In the genomic region with DNA sequence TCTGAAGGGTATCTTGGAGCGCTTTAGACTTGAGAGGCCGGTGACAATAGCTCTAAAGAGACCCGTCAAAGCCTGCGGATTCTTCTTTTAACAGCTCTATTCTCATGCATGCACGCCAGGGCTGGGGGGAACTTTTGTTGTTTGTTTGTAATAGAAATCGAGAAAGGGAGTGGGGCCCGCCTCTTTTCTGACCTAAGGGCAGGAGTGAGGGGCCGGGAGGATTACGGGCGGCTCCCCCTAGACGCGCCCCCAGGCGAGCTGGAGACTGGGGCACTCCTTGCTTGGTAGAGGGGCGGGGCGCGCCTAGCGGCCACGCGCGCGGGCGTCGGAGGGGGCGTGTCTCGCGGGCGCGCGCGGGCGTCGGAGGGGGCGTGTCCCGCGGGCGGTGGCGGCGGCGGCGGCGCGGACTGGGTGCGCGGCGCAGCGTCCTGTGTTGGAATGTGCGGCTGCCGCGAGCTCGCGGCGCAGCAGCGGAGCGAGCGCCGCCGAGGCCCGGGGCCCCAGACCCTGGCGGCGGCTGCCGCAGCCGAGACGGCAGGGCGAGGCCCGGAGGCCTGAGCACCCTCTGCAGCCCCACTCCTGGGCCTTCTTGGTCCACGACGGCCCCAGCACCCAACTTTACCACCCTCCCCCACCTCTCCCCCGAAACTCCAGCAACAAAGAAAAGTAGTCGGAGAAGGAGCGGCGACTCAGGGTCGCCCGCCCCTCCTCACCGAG, we compare ENCODE assay signal across 8 cellular contexts. TPM values are rescaled to one million over a fixed set of nuclear protein-coding genes. Genes with fewer than 3 reads are reported as not detected.
DNase-seq lines count a peak whose midpoint lies in the region; ATAC-seq and TF ChIP-seq lines count a peak whose summit lies in the region.

REST (plus strand) TSS at position 412 of the 717 bp plus-strand sequence. CDS start 2,739 bp downstream, outside the sequence.

- H3K4me1 Mint-ChIP-seq in nephron progenitor cell, result peaks cover 42% of the 10 kb centered on the region

- TF ChIP-seq CTCF in RWPE1 (conservative IDR thresholded peaks at IDR 0.05; ENCODE audit: low read depth) (no peak), fibroblast of the aortic adventitia (IDR thresholded peaks at IDR 0.05; ENCODE audit: insufficient read depth, low read length) (no peak), nephron progenitor cell (IDR thresholded peaks at IDR 0.05) (no peak)

- H3K36me3 Mint-ChIP-seq in nephron progenitor cell (ENCODE audit: low read depth), result peaks cover 18% of the 10 kb centered on the region

- H3K4me3 ChIP-seq in fibroblast of the aortic adventitia (ENCODE audit: low read depth, low read length), result peak within 1 kb of the TSS; percentile 90

- ATAC-seq in GM19395 (IDR thresholded peaks at IDR 0.05; ENCODE audit: unreplicated experiment) (peak; percentile 49), HG03521 (IDR thresholded peaks at IDR 0.05; ENCODE audit: unreplicated experiment) (peak; percentile 45)
- peak; percentile 79 for ATAC-seq in stimulated activated naive CD8-positive, alpha-beta T cell treated with anti-CD3 and anti-CD28 coated beads, Interleukin-15, Interleukin-2, amounts not matched to agents 100 U/mL and 50 U/mL, for 24 hours

- H3K27me3 Mint-ChIP-seq in nephron progenitor cell (ENCODE audit: low read depth, poor library complexity), result peaks cover 19% of the 10 kb centered on the region

- H3K4me3 Mint-ChIP-seq in nephron progenitor cell, result peak within 1 kb of the TSS; percentile 92

- POLR2A ChIA-PET in RWPE1 (lab: Yijun Ruan, JAX; ENCODE audit: low non-redundant PET), result interaction anchor here (0.6 kb wide), 1 partner anchor 521 kb away, joined by 5 read pairs; no protein-coding TSS in a partner anchor

- H3K27ac Mint-ChIP-seq in nephron progenitor cell, result peak within 1 kb of the TSS; percentile 92

- DNase-seq in CMK (ENCODE audit: low read depth), result peak; percentile 41
- DNase-seq in RWPE1 (ENCODE audit: low spot score), result peak; percentile 78
- DNase-seq in activated effector memory CD4-positive, alpha-beta T cell treated with Interleukin-2 at 50 U/mL for 16 hours, result peak; percentile 84
- DNase-seq in fibroblast of the aortic adventitia (ENCODE audit: low read depth), result peak; percentile 47
- DNase-seq in nephron progenitor cell, result peak; percentile 86
- DNase-seq in stimulated activated naive CD8-positive, alpha-beta T cell treated with anti-CD3 and anti-CD28 coated beads, Interleukin-15, Interleukin-2, amounts not matched to agents 100 U/mL and 50 U/mL, for 24 hours, result peak; percentile 87

- peak within 1 kb of the TSS; percentile 93 for H3K27ac ChIP-seq in RWPE1

- no peaks in the 10 kb centered on the region for H3K9me3 Mint-ChIP-seq in nephron progenitor cell

- CTCF ChIA-PET in RWPE1 (lab: Yijun Ruan, JAX), result interaction anchor here (0.5 kb wide), 1 partner anchor 62 kb away, joined by 4 read pairs; no protein-coding TSS in a partner anchor

RNA-seq across cellular contexts. Expression of gene REST, which starts in this region (rescaled TPM):
- 42.1 and 50.6 TPM in 2 replicates for total RNA-seq in fibroblast of the aortic adventitia (ENCODE audit: low replicate concordance)

Comparison
In these comparisons a context has a peak if more than half of its experiments do, and no peak if none do; other contexts are left out.
1. Peak in every context shown above with its lines: DNase-seq, ATAC-seq, H3K4me3 ChIP-seq and H3K27ac ChIP-seq.